Comparison of ENCODE assay signal across 10 cellular contexts in the genomic region with DNA sequence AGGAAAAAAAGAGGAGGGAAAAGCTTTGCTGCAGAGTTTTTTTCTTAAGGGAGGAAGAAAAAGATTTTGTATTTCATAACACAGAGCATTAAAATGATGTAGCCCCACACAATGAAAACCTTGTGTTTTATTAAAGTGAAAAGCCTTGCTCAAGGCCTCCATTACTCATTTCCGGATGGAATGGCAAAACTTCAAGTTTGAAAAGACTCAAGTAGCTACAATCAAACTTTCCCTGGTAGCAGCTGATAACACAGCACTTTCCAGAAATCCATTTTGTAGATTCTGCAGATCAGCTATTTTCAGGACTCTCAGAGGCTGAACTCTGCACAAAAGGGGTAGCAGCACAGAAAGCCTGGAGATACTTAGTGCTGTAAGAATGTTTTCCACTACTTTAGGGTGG.
DNase-seq lines count a peak whose midpoint lies in the region; TF ChIP-seq lines count a peak whose summit lies in the region.
"Had no signal": no experiment of that assay in that cellular context is flagged by ENCODE, and none has a peak within 500 bp of the region (broad histone marks: within the 10 kb centered on the region; RNA-seq: fewer than 3 reads in every experiment).

No MANE protein-coding gene starts in this region.

- H3K4me2 ChIP-seq in osteoblast (ENCODE audit: insufficient read depth, low read length) = peak overlapping the region; percentile 35

- H3K27me3 ChIP-seq in osteoblast (ENCODE audit: insufficient read depth, low read length) (no peaks in the 10 kb centered on the region), sigmoid colon (no peaks in the 10 kb centered on the region)

- peak overlapping the region; percentile 34 for H2AFZ ChIP-seq in osteoblast (ENCODE audit: low read length)

- H3K36me3 ChIP-seq in osteoblast (ENCODE audit: insufficient read depth, low read length) (no peaks in the 10 kb centered on the region), sigmoid colon (no peaks in the 10 kb centered on the region)

- TF ChIP-seq EP300 in sigmoid colon (IDR thresholded peaks at IDR 0.05) = no peak

- in situ Hi-C loops in SK-MEL-5 (cut with HindIII; ENCODE audit: low pct_unique_long_range_greater_than_20kb, low sequenced_read_pairs) = no loop called here

- H3K9me3 ChIP-seq in osteoblast (ENCODE audit: low read depth, low read length) = no peaks in the 10 kb centered on the region
- no peaks in the 10 kb centered on the region for H3K9me3 ChIP-seq in sigmoid colon

- no peaks in the 10 kb centered on the region for H3K79me2 ChIP-seq in osteoblast (ENCODE audit: insufficient read depth, low read length)

- no peak for TF ChIP-seq POLR2A in sigmoid colon (IDR thresholded peaks at IDR 0.05)

- peak; percentile 58 for DNase-seq in EL
- DNase-seq in SK-MEL-5 (ENCODE audit: low read depth, low spot score) = peak; percentile 30
- peak; percentile 93 for DNase-seq in fibroblast of peridontal ligament (ENCODE audit: extremely low read depth)
- DNase-seq in osteoblast (ENCODE audit: insufficient read length, low spot score, missing footprints) = peak; percentile 26
- DNase-seq in GOT3 (lab: John Stamatoyannopoulos, UW) = no peak
- DNase-seq in activated naive CD4-positive, alpha-beta T cell (lab: John Stamatoyannopoulos, UW) = no peak
- no peak for DNase-seq in activated CD4-positive, CD25-positive, alpha-beta regulatory T cell (lab: John Stamatoyannopoulos, UW)
- DNase-seq in sigmoid colon = no peak
- DNase-seq: activated naive CD4-positive, alpha-beta T cell treated with anti-CD3 and anti-CD28 coated beads, Interleukin-2, amount 50 U/mL, for 16 hours; stimulated activated CD4-positive, alpha-beta T cell treated with anti-CD3 and anti-CD28 coated beads, Interleukin-4, amount 100 ng/mL, for 4 hours had no signal

- no peak overlapping the region for H3K4me3 ChIP-seq in osteoblast (ENCODE audit: insufficient read depth, low read length)
- no peak overlapping the region for H3K4me3 ChIP-seq in sigmoid colon

- H3K4me1 ChIP-seq in osteoblast (ENCODE audit: insufficient read depth, low read length) (peaks cover 28% of the 10 kb centered on the region), sigmoid colon (no peaks in the 10 kb centered on the region)

- TF ChIP-seq CTCF in osteoblast (IDR thresholded peaks at IDR 0.05; ENCODE audit: extremely low read depth, low read depth, low read length) (no peak), sigmoid colon (IDR thresholded peaks at IDR 0.05) (no peak)

- H3K27ac ChIP-seq in osteoblast (ENCODE audit: low read depth, low read length) (no peak overlapping the region), sigmoid colon (peak overlapping the region in 1 of 4 donors; percentile 8)

- no peaks in the 10 kb centered on the region for H4K20me1 ChIP-seq in osteoblast (ENCODE audit: insufficient read depth, low read length)

- intact Hi-C loops in sigmoid colon (cut with DNase I) = no loop called here

- WGBS in sigmoid colon, 2 donors = 63 to 74% methylated on average over 1 of the region's 1 CpG

Comparison
In these comparisons a context has a peak if more than half of its experiments do, and no peak if none do; other contexts are left out.
1. DNase-seq: peak in EL (single experiment), SK-MEL-5 (single experiment), fibroblast of peridontal ligament (single experiment) and osteoblast (single experiment); none in GOT3 (single experiment), activated naive CD4-positive, alpha-beta T cell (0 of 4), activated CD4-positive, CD25-positive, alpha-beta regulatory T cell (0 of 4) and sigmoid colon (single experiment).